8 cellular contexts compared by ENCODE assay signal in the genomic region with DNA sequence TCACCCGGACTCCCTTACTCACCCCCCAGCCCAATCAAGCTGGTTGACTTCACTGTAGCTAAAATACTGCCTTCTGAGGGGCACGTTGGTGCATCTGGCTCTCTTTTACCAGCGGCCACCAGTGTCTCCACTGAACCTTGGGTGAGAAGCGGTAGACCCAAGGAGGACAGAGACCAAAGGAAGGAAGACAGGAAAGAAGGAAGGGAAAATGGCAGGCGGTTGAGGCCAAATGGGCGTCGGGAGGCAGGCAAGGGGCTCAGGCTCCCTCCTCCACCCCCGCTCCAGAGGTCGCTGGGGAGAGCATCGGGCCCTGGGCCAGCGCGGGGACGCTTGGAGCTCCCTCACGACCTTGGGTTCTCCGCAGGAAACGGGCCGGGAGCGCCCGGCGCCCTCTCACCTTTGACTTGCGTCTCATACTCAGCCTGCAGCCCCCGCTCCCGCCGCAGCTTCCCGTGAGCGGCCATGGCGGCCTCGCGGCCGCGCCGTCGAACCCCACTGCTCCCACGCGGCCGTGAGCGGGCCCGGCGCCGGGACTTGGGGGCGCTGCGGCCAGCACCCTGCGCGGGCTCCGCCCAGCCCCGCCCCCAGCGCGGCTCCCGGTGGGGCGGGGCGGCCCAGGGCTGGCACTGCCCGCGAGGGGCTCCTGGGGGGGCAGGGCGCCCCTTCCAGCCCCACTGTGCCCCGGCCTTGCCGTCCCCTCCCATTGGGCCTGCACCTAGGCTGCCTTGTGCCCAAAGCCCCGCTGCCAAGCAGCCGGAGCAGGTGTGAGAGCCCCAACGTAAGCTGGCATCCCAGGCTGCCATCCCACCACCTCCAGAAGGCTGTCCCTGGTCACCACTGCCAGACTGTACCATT. TPM values are rescaled to one million over a fixed set of nuclear protein-coding genes. Genes with fewer than 3 reads are reported as not detected.
DNase-seq lines count a peak whose midpoint lies in the region; ATAC-seq and TF ChIP-seq lines count a peak whose summit lies in the region.

A gene (minus strand): TSS at position 526 of the 855 bp plus-strand sequence. CDS start 62 bp downstream, at position 464.

- peaks cover 17% of the 10 kb centered on the region for H3K27me3 Mint-ChIP-seq in Calu3 (ENCODE audit: unreplicated experiment)
- H3K27me3 Mint-ChIP-seq in activated T-cell treated with anti-CD3 and anti-CD28 coated beads, Interleukin-2, amount 50 U/mL, for 4 hours (ENCODE audit: low read depth): no peaks in the 10 kb centered on the region
- peaks cover 6% of the 10 kb centered on the region for H3K27me3 Mint-ChIP-seq in glutamatergic neuron (ENCODE audit: unreplicated experiment)

- H3K79me2 ChIP-seq in Karpas-422 (ENCODE audit: low read length): peaks cover 19% of the 10 kb centered on the region

- H3K27me3 ChIP-seq in Karpas-422 (ENCODE audit: low read length) (no peaks in the 10 kb centered on the region), rectal smooth muscle tissue (ENCODE audit: control insufficient read depth, insufficient read depth, low read length) (peaks cover 6% of the 10 kb centered on the region)

- no peak within 1 kb of the TSS for H2AFZ ChIP-seq in Karpas-422 (ENCODE audit: low read length)

- TF ChIP-seq CTCF in Calu3 (IDR thresholded peaks at IDR 0.05; ENCODE audit: unreplicated experiment): no peak
- no peak for TF ChIP-seq CTCF in glutamatergic neuron (IDR thresholded peaks at IDR 0.05; ENCODE audit: partially characterized antibody, unreplicated experiment)

- no peaks in the 10 kb centered on the region for H3K9me3 Mint-ChIP-seq in Calu3 (ENCODE audit: low read depth, unreplicated experiment)
- H3K9me3 Mint-ChIP-seq in activated T-cell treated with anti-CD3 and anti-CD28 coated beads, Interleukin-2, amount 50 U/mL, for 4 hours: no peaks in the 10 kb centered on the region
- H3K9me3 Mint-ChIP-seq in glutamatergic neuron (ENCODE audit: unreplicated experiment): peaks cover 3% of the 10 kb centered on the region

- H3K4me1 ChIP-seq in Karpas-422 (ENCODE audit: low read length): peaks cover 48% of the 10 kb centered on the region
- H3K4me1 ChIP-seq in rectal smooth muscle tissue (ENCODE audit: control insufficient read depth, insufficient read depth, low read length): peaks cover 16% of the 10 kb centered on the region

- peak within 1 kb of the TSS; percentile 84 for H3K4me3 ChIP-seq in Karpas-422 (ENCODE audit: low read length)
- peak within 1 kb of the TSS; percentile 83 for H3K4me3 ChIP-seq in rectal smooth muscle tissue (ENCODE audit: low read length)

- no peak for DNase-seq in Calu3
- DNase-seq in Karpas-422: peak; percentile 88
- peak; percentile 31 for DNase-seq in activated T-cell treated with anti-CD3 and anti-CD28 coated beads, Interleukin-2, amount 50 U/mL, for 4 hours
- DNase-seq in glutamatergic neuron: no peak
- no peak for DNase-seq in occipital lobe (lab: John Stamatoyannopoulos, UW)
- DNase-seq in dedifferentiated amniotic fluid mesenchymal stem cell (ENCODE audit: extremely low spot score): no peak

- H3K4me1 Mint-ChIP-seq in Calu3 (ENCODE audit: low read depth, unreplicated experiment) (peaks cover 8% of the 10 kb centered on the region), glutamatergic neuron (ENCODE audit: low read depth, unreplicated experiment) (peaks cover 7% of the 10 kb centered on the region)
- peaks cover 34% of the 10 kb centered on the region for H3K4me1 Mint-ChIP-seq in activated T-cell treated with anti-CD3 and anti-CD28 coated beads, Interleukin-2, amount 50 U/mL, for 4 hours (ENCODE audit: low read depth)

- H3K4me2 ChIP-seq in Karpas-422 (ENCODE audit: low read depth, low read length, poor library complexity, severe bottlenecking): peak within 1 kb of the TSS; percentile 78

- H3K4me3 Mint-ChIP-seq in Calu3 (ENCODE audit: low read depth, unreplicated experiment): peak within 1 kb of the TSS; percentile 70
- H3K4me3 Mint-ChIP-seq in activated T-cell treated with anti-CD3 and anti-CD28 coated beads, Interleukin-2, amount 50 U/mL, for 4 hours: peak within 1 kb of the TSS; percentile 89
- peak within 1 kb of the TSS; percentile 82 for H3K4me3 Mint-ChIP-seq in glutamatergic neuron (ENCODE audit: unreplicated experiment)

- peaks cover 14% of the 10 kb centered on the region; the same call in 1 of the 2 replicates for H4K20me1 ChIP-seq in Karpas-422 (ENCODE audit: insufficient read depth, low read depth, low read length)

- no peaks in the 10 kb centered on the region for H3K9me3 ChIP-seq in Karpas-422 (ENCODE audit: low read length)

- peak within 1 kb of the TSS; percentile 45 for H3K27ac Mint-ChIP-seq in Calu3 (ENCODE audit: unreplicated experiment)
- H3K27ac Mint-ChIP-seq in glutamatergic neuron (ENCODE audit: unreplicated experiment): peak within 1 kb of the TSS; percentile 90

- H3K36me3 ChIP-seq in Karpas-422 (ENCODE audit: insufficient read depth, low read length) (no peaks in the 10 kb centered on the region), rectal smooth muscle tissue (ENCODE audit: control insufficient read depth, insufficient read depth, low read length) (peaks cover under 1% of the 10 kb centered on the region)

- ATAC-seq in activated T-cell treated with anti-CD3 and anti-CD28 coated beads, Interleukin-2, amount 50 U/mL, for 4 hours: peak; percentile 8 to 17
- ATAC-seq in GM21528 (IDR thresholded peaks at IDR 0.05; ENCODE audit: low FRiP score, unreplicated experiment): no peak

- CTCF ChIA-PET in Calu3 (lab: Charles Lee): interaction anchor here (1.1 kb wide), 1 partner anchor 21 kb away, joined by 4 read pairs; no protein-coding TSS in a partner anchor

- H3K36me3 Mint-ChIP-seq in Calu3 (ENCODE audit: insufficient read depth, unreplicated experiment): peaks cover 28% of the 10 kb centered on the region
- H3K36me3 Mint-ChIP-seq in activated T-cell treated with anti-CD3 and anti-CD28 coated beads, Interleukin-2, amount 50 U/mL, for 4 hours (ENCODE audit: insufficient read depth): peaks cover 3% of the 10 kb centered on the region
- no peaks in the 10 kb centered on the region for H3K36me3 Mint-ChIP-seq in glutamatergic neuron (ENCODE audit: unreplicated experiment)

- H3K9me2 ChIP-seq in Karpas-422 (replicated peaks; ENCODE audit: insufficient read depth, low read length): no peaks in the 10 kb centered on the region

- BruUV-seq in Calu3 (replicated peaks; lab: Mats Ljungman, UMichigan): no TSS peak

- H3K27ac ChIP-seq in Karpas-422 (ENCODE audit: low read length): peak within 1 kb of the TSS; percentile 99
- peak within 1 kb of the TSS; percentile 87 for H3K27ac ChIP-seq in rectal smooth muscle tissue (ENCODE audit: low read depth, low read length)

- intact Hi-C loops in Calu3 (cut with micrococcal nuclease; ENCODE audit: unreplicated experiment): no loop called here

- H3K9ac ChIP-seq in Karpas-422 (ENCODE audit: low read length): peak within 1 kb of the TSS; percentile 95
- no peak within 1 kb of the TSS for H3K9ac ChIP-seq in rectal smooth muscle tissue (ENCODE audit: low read length)

RNA-seq across cellular contexts. Expression of the gene that starts here (rescaled TPM):
- total RNA-seq in Calu3 (2022) (2.6 and 3.8 TPM in 2 replicates), glutamatergic neuron (ENCODE audit: unreplicated experiment) (33.5 TPM), occipital lobe (6.6 TPM)
- 104 and 218 TPM in 2 replicates for total RNA-seq in Karpas-422 (2014; rRNA removed; shearing (Covaris generic); ENCODE audit: low replicate concordance)
- 100 to 1,000 TPM in 2 of 3 donors, 10 to 100 TPM in 1; 96.7 to 128 (median 108) TPM for total RNA-seq in activated T-cell treated with anti-CD3 and anti-CD28 coated beads, Interleukin-2, amount 50 U/mL, for 4 hours

Comparison
In these comparisons a context has a peak if more than half of its experiments do, and no peak if none do; other contexts are left out.
1. DNase-seq: peak in Karpas-422 (single experiment) and activated T-cell treated with anti-CD3 and anti-CD28 coated beads, Interleukin-2, amount 50 U/mL, for 4 hours (single experiment); none in Calu3 (single experiment), glutamatergic neuron (single experiment), occipital lobe (single experiment) and dedifferentiated amniotic fluid mesenchymal stem cell (single experiment).
2. Peak in every context shown above with its lines, with median percentiles within 50 percentile points of each other: H3K4me3 Mint-ChIP-seq.